9 cellular contexts compared by ENCODE assay signal in genomic region chr9:131732061-131732526, GRCh38. TPM values are rescaled to one million over a fixed set of nuclear protein-coding genes. Genes with fewer than 3 reads are reported as not detected.
DNase-seq lines count a peak whose midpoint lies in the region; ATAC-seq and TF ChIP-seq lines count a peak whose summit lies in the region.
"Had no signal": no experiment of that assay in that cellular context is flagged by ENCODE, and none has a peak within 500 bp of the region (broad histone marks: within the 10 kb centered on the region; RNA-seq: fewer than 3 reads in every experiment).

No MANE protein-coding gene starts in this region.

- TF ChIP-seq CTCF in Peyer's patch (IDR thresholded peaks at IDR 0.05): no peak

- peaks cover 13 to 97% (median 62%) of the 10 kb centered on the region in 4 donors for H3K4me1 ChIP-seq in Peyer's patch

- H3K27ac ChIP-seq in Peyer's patch: peak overlapping the region; percentile 68 to 89 (median 82)

- H3K4me3 ChIP-seq in Peyer's patch: no peak overlapping the region

- ATAC-seq in stimulated activated memory B cell treated with anti-CD40 and anti-IgM and Interleukin-4, amounts not matched to agents 10 μg/mL and 1 μg/mL and 100 μg/mL, for 72 hours: no peak
- ATAC-seq in GM21619 (IDR thresholded peaks at IDR 0.05; ENCODE audit: unreplicated experiment): no peak

- H3K27ac Mint-ChIP-seq in stimulated activated memory B cell treated with anti-CD40 and anti-IgM and Interleukin-4, amounts not matched to agents 10 μg/mL and 1 μg/mL and 100 μg/mL, for 72 hours: peak overlapping the region; percentile 87

- H3K36me3 ChIP-seq in Peyer's patch: no peaks in the 10 kb centered on the region

- H3K9me3 ChIP-seq in Peyer's patch: no peaks in the 10 kb centered on the region

- peak overlapping the region; percentile 71 for H3K4me3 Mint-ChIP-seq in stimulated activated memory B cell treated with anti-CD40 and anti-IgM and Interleukin-4, amounts not matched to agents 10 μg/mL and 1 μg/mL and 100 μg/mL, for 72 hours

- no peaks in the 10 kb centered on the region for H3K27me3 ChIP-seq in Peyer's patch

- peaks cover 99% of the 10 kb centered on the region for H3K4me1 Mint-ChIP-seq in stimulated activated memory B cell treated with anti-CD40 and anti-IgM and Interleukin-4, amounts not matched to agents 10 μg/mL and 1 μg/mL and 100 μg/mL, for 72 hours

- peaks cover 32% of the 10 kb centered on the region for H3K36me3 Mint-ChIP-seq in stimulated activated memory B cell treated with anti-CD40 and anti-IgM and Interleukin-4, amounts not matched to agents 10 μg/mL and 1 μg/mL and 100 μg/mL, for 72 hours

- H3K27me3 Mint-ChIP-seq in stimulated activated memory B cell treated with anti-CD40 and anti-IgM and Interleukin-4, amounts not matched to agents 10 μg/mL and 1 μg/mL and 100 μg/mL, for 72 hours: no peaks in the 10 kb centered on the region

- peak; percentile 25 for DNase-seq in NCI-H2107 treated with DMSO at 0.1 percent for 48 hours (lab: John Stamatoyannopoulos, UW; ENCODE audit: unreplicated experiment)
- no peak for DNase-seq in NCI-H2107 (lab: John Stamatoyannopoulos, UW)
- peak in 1 of 3 donors; percentile 58 for DNase-seq in Peyer's patch
- peak; percentile 86 for DNase-seq in fibroblast of peridontal ligament (ENCODE audit: extremely low read depth)
- DNase-seq in KG1 (lab: John Stamatoyannopoulos, UW): no peak
- no peak for DNase-seq in iPS-NIHi7 (ENCODE audit: extremely low spot score)
- DNase-seq: ACHN had no signal

- TF ChIP-seq POLR2A in Peyer's patch (IDR thresholded peaks at IDR 0.05): no peak

- H3K9me3 Mint-ChIP-seq in stimulated activated memory B cell treated with anti-CD40 and anti-IgM and Interleukin-4, amounts not matched to agents 10 μg/mL and 1 μg/mL and 100 μg/mL, for 72 hours: no peaks in the 10 kb centered on the region

RNA-seq across cellular contexts. Expression of gene RAPGEF1, which starts 7.8 kb away (rescaled TPM):
- total RNA-seq in Peyer's patch: 100 to 1,000 TPM in 1 of 4 donors, 10 to 100 TPM in 3; 51.7 to 182 (median 70.7) TPM

Comparison
In these comparisons a context has a peak if more than half of its experiments do, and no peak if none do; other contexts are left out.
1. DNase-seq: peak in NCI-H2107 treated with DMSO at 0.1 percent for 48 hours (single experiment) and fibroblast of peridontal ligament (single experiment); none in NCI-H2107 (single experiment), KG1 (single experiment) and iPS-NIHi7 (single experiment).